In the genomic region with DNA sequence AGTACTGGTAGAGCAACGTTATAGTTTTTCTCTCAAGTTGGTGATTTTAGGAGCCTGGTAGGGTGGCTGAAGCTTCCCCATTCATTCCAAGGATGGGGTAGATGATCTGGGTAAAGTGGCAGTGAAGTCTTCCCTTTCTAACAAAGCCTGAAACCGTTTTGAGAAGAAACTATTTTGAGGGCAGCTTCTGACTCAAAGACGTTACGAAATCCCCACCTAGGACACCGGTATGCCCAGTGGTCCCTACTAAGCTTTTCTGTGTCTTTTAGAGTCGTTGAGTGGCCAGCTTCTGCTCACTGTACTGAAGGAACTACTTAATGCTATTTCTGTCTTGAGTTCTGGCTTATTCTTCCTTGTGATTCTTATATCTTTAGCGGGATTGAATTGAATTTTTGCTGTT, we compare ENCODE assay signal across 9 cellular contexts. TPM values are rescaled to one million over a fixed set of nuclear protein-coding genes. Genes with fewer than 3 reads are reported as not detected.
DNase-seq lines count a peak whose midpoint lies in the region; ATAC-seq and TF ChIP-seq lines count a peak whose summit lies in the region.
"Had no signal": no experiment of that assay in that cellular context is flagged by ENCODE, and none has a peak within 500 bp of the region (broad histone marks: within the 10 kb centered on the region; RNA-seq: fewer than 3 reads in every experiment).

No MANE protein-coding gene starts in this region.

- H3K4me1 ChIP-seq in BLaER1, result peaks cover 27% of the 10 kb centered on the region
- peaks cover 17% of the 10 kb centered on the region for H3K4me1 ChIP-seq in Loucy (ENCODE audit: insufficient read depth, low read length, poor library complexity, severe bottlenecking)
- H3K4me1 ChIP-seq in adrenal gland (replicated peaks in 1 of 2), result peaks cover 12 to 36% of the 10 kb centered on the region in 2 donors

- no peaks in the 10 kb centered on the region for H3K9me3 ChIP-seq in BLaER1
- H3K9me3 ChIP-seq in Loucy (ENCODE audit: insufficient read depth, low read depth, low read length), result no peaks in the 10 kb centered on the region
- no peaks in the 10 kb centered on the region for H3K9me3 ChIP-seq in adrenal gland (replicated peaks in 1 of 3)

- H3K9me3 Mint-ChIP-seq in natural killer cell treated with Interleukin-12 subunit alpha and Interleukin-12 subunit beta and Interleukin-15 and Interleukin-18, amount 100 ng/mL, for 72 hours, result no peaks in the 10 kb centered on the region

- H3K9ac ChIP-seq in BLaER1, result peak overlapping the region; percentile 74
- H3K9ac ChIP-seq in Loucy (ENCODE audit: low read depth, low read length, poor library complexity, severe bottlenecking), result peak overlapping the region; percentile 59

- no peak for ATAC-seq in natural killer cell treated with Interleukin-12 subunit alpha and Interleukin-12 subunit beta and Interleukin-15 and Interleukin-18, amount 100 ng/mL, for 72 hours

- POLR2A ChIA-PET in GM10248 (lab: Yijun Ruan, JAX), result interaction anchor here (1.0 kb wide), 1 partner anchor 85 kb away, joined by 3 read pairs; no protein-coding TSS in a partner anchor

- H3K27me3 ChIP-seq in BLaER1 (no peaks in the 10 kb centered on the region), Loucy (ENCODE audit: insufficient read depth, low read length, poor library complexity, severe bottlenecking) (no peaks in the 10 kb centered on the region), adrenal gland (no peaks in the 10 kb centered on the region)

- no peak for TF ChIP-seq POLR2A in adrenal gland (IDR thresholded peaks at IDR 0.05)

- H4K20me1 ChIP-seq in BLaER1 (peaks cover 42% of the 10 kb centered on the region; the same call in 1 of the 2 replicates), Loucy (ENCODE audit: insufficient read depth, low read length, poor library complexity, severe bottlenecking) (peaks cover 13% of the 10 kb centered on the region)

- H3K27ac ChIP-seq in BLaER1 (0 out of 2 replicates have a peak overlapping the region, but pooled peaks have one; percentile 55), adrenal gland (peak overlapping the region in 2 of 5 donors; percentile 77 to 85)

- H3F3A ChIP-seq in Loucy (ENCODE audit: low read depth), result no peaks in the 10 kb centered on the region

- H3K4me3 Mint-ChIP-seq in natural killer cell treated with Interleukin-12 subunit alpha and Interleukin-12 subunit beta and Interleukin-15 and Interleukin-18, amount 100 ng/mL, for 72 hours, result peak overlapping the region; percentile 90

- H3K36me3 ChIP-seq in BLaER1, result no peaks in the 10 kb centered on the region
- no peaks in the 10 kb centered on the region for H3K36me3 ChIP-seq in Loucy (ENCODE audit: insufficient read depth, low read length)
- H3K36me3 ChIP-seq in adrenal gland (replicated peaks in 1 of 2), result no peaks in the 10 kb centered on the region

- H3K4me3 ChIP-seq in BLaER1, result peak overlapping the region; percentile 74
- H3K4me3 ChIP-seq in Loucy (ENCODE audit: low read length, poor library complexity, severe bottlenecking), result peak overlapping the region; percentile 83
- peak overlapping the region; percentile 62 to 69 for H3K4me3 ChIP-seq in cardiac fibroblast (replicated peaks in 1 of 2; ENCODE audit: low read depth in 2 of 2, low read length in 2 of 2)
- peak overlapping the region in 2 of 4 donors; percentile 91 to 96 for H3K4me3 ChIP-seq in adrenal gland

- no peak overlapping the region for H2AFZ ChIP-seq in Loucy (ENCODE audit: low read length)

- H3K4me1 Mint-ChIP-seq in natural killer cell treated with Interleukin-12 subunit alpha and Interleukin-12 subunit beta and Interleukin-15 and Interleukin-18, amount 100 ng/mL, for 72 hours (ENCODE audit: low read depth in 2 of 2), result peaks cover 21 to 29% of the 10 kb centered on the region in 2 donors

- DNase-seq in cardiac fibroblast (ENCODE audit: low read depth in 2 of 2) (peak; percentile 19 to 36), GM10248 (ENCODE audit: extremely low spot score) (no peak), cerebellar nuclear complex (lab: John Stamatoyannopoulos, UW) (no peak), adrenal gland (no peak), H4 (ENCODE audit: low spot score) (no peak)
- DNase-seq in natural killer cell treated with Interleukin-12 subunit alpha and Interleukin-12 subunit beta and Interleukin-15 and Interleukin-18, amount 100 ng/mL, for 72 hours (ENCODE audit: low spot score), result no peak
- DNase-seq: amniotic stem cell had no signal

- CTCF ChIA-PET in GM10248 (lab: Yijun Ruan, JAX), result no interaction called here

- WGBS in adrenal gland, 4 donors, result 27 to 39% (median 32%) methylated on average over 7 of the region's 7 CpGs

- no peaks in the 10 kb centered on the region for H3K27me3 Mint-ChIP-seq in natural killer cell treated with Interleukin-12 subunit alpha and Interleukin-12 subunit beta and Interleukin-15 and Interleukin-18, amount 100 ng/mL, for 72 hours

- TF ChIP-seq CTCF in Loucy (conservative IDR thresholded peaks at IDR 0.05; ENCODE audit: low read length), result no peak
- TF ChIP-seq CTCF in cardiac fibroblast (IDR thresholded peaks at IDR 0.05; ENCODE audit: low read depth, low read length), result no peak
- TF ChIP-seq CTCF in GM10248 (IDR thresholded peaks at IDR 0.05; ENCODE audit: control extremely low read depth, extremely low read depth, low read depth, missing control alignments), result no peak
- TF ChIP-seq CTCF in adrenal gland (IDR thresholded peaks at IDR 0.05), result no peak

- intact Hi-C loops in adrenal gland (cut with DNase I), result no loop called here

- no peaks in the 10 kb centered on the region for H3K36me3 Mint-ChIP-seq in natural killer cell treated with Interleukin-12 subunit alpha and Interleukin-12 subunit beta and Interleukin-15 and Interleukin-18, amount 100 ng/mL, for 72 hours

- no peaks in the 10 kb centered on the region for H3K9me2 ChIP-seq in Loucy (replicated peaks; ENCODE audit: low read depth, low read length)

- peaks cover 37% of the 10 kb centered on the region for H3K79me2 ChIP-seq in Loucy (ENCODE audit: insufficient read depth, low read length)

- H3K4me2 ChIP-seq in BLaER1 (peak overlapping the region; percentile 73), Loucy (ENCODE audit: low read depth, low read length, poor library complexity, severe bottlenecking) (peak overlapping the region; percentile 92)

- peak overlapping the region; percentile 95 to 97 for H3K27ac Mint-ChIP-seq in natural killer cell treated with Interleukin-12 subunit alpha and Interleukin-12 subunit beta and Interleukin-15 and Interleukin-18, amount 100 ng/mL, for 72 hours

RNA-seq across cellular contexts. Expression of gene WDTC1, which starts 1.4 kb away (rescaled TPM):
- 10 to 100 TPM; 30.2 to 33.9 TPM for total RNA-seq in natural killer cell treated with Interleukin-12 subunit alpha and Interleukin-12 subunit beta and Interleukin-15 and Interleukin-18, amount 100 ng/mL, for 72 hours
- 10 to 100 TPM; 45.2 to 66.6 (median 58.9) TPM for total RNA-seq in adrenal gland
- 10 to 100 TPM; 14.7 to 30.2 (median 21.5) TPM for polyA plus RNA-seq in adrenal gland
- total RNA-seq in H4 (2014; rRNA removed; shearing (Covaris generic)), result 10.3 and 12.4 TPM in 2 replicates

Comparison
In these comparisons a context has a peak if more than half of its experiments do, and no peak if none do; other contexts are left out.
1. DNase-seq: peak in cardiac fibroblast (2 of 2); none in natural killer cell treated with Interleukin-12 subunit alpha and Interleukin-12 subunit beta and Interleukin-15 and Interleukin-18, amount 100 ng/mL, for 72 hours (single experiment), GM10248 (single experiment), cerebellar nuclear complex (0 of 2), adrenal gland (0 of 7) and H4 (single experiment).